ENCODE assay signal across 8 cellular contexts in genomic region chr12:97960741-97961608, GRCh38.
DNase-seq lines count a peak whose midpoint lies in the region; TF ChIP-seq lines count a peak whose summit lies in the region.

No MANE protein-coding gene starts in this region.

- no peak overlapping the region for H3T11ph ChIP-seq in H9 (ENCODE audit: low read length)

- H2BK20ac ChIP-seq in H9 (ENCODE audit: low read depth, low read length, poor library complexity, severe bottlenecking) = no peak overlapping the region

- WGBS in H9 (ENCODE audit: extremely low coverage, insufficient read length, low lambda C conversion rate) = no CpG with 5 or more reads among the region's 5 CpGs
- 61% methylated on average over 5 of the region's 5 CpGs for WGBS in liver

- POLR2A ChIA-PET in AG04450 (lab: Yijun Ruan, JAX) = no interaction called here

- H3K4me1 ChIP-seq in H9 (ENCODE audit: insufficient read depth, low read length) (no peaks in the 10 kb centered on the region), Karpas-422 (ENCODE audit: low read length) (no peaks in the 10 kb centered on the region), ascending aorta (no peaks in the 10 kb centered on the region), liver (ENCODE audit: control insufficient read depth in 4 of 4, insufficient read depth in 4 of 4, low read length in 3 of 4) (no peaks in the 10 kb centered on the region)

- no peak overlapping the region for H3K27ac Mint-ChIP-seq in H9

- no peak overlapping the region for H3K23ac ChIP-seq in H9 (ENCODE audit: insufficient read length, low read depth, low read length)

- no peak overlapping the region for H3K14ac ChIP-seq in H9 (ENCODE audit: insufficient read depth, low read length)

- H3K27ac ChIP-seq in AG04450 (ENCODE audit: low read depth, low read length) (no peak overlapping the region), H9 (ENCODE audit: insufficient read length, low read depth, low read length) (no peak overlapping the region), Karpas-422 (ENCODE audit: low read length) (no peak overlapping the region), ascending aorta (no peak overlapping the region), liver (ENCODE audit: low read depth in 1 of 2, low read length in 2 of 2) (no peak overlapping the region)

- H3K79me1 ChIP-seq in H9 (ENCODE audit: insufficient read depth, low read depth, low read length, poor library complexity, severe bottlenecking) = no peaks in the 10 kb centered on the region

- H4K20me1 ChIP-seq in H9 (ENCODE audit: control insufficient read depth, insufficient read depth, insufficient read length) (no peaks in the 10 kb centered on the region), Karpas-422 (ENCODE audit: insufficient read depth, low read depth, low read length) (no peaks in the 10 kb centered on the region)

- no peak overlapping the region for H3K56ac ChIP-seq in H9 (ENCODE audit: insufficient read length, low read depth, low read length)

- no peak overlapping the region for H3K4ac ChIP-seq in H9 (ENCODE audit: low read depth, low read length)

- H2BK12ac ChIP-seq in H9 (ENCODE audit: insufficient read length, low read depth, low read length) = no peak overlapping the region

- H2BK5ac ChIP-seq in H9 (ENCODE audit: insufficient read length, low read length) = no peak overlapping the region

- intact Hi-C loops in ascending aorta (cut with DNase I) = no loop called here

- no peak overlapping the region for H4K8ac ChIP-seq in H9 (replicated peaks; ENCODE audit: insufficient read length, low read depth, low read length)

- no peak overlapping the region for H3K4me3 Mint-ChIP-seq in H9

- H2AK5ac ChIP-seq in H9 (ENCODE audit: insufficient read length, low read length) = no peak overlapping the region

- peak; percentile 72 to 77 for TF ChIP-seq RAD21 in liver (IDR thresholded peaks at IDR 0.05)

- no peak overlapping the region for H2BK15ac ChIP-seq in H9 (ENCODE audit: low read depth, low read length)

- CTCF ChIA-PET in AG04450 (lab: Charles Lee) = interaction anchor here (0.6 kb wide), 1 partner anchor 56 kb away, joined by 7 read pairs; no protein-coding TSS in a partner anchor

- no peak overlapping the region for H2BK120ac ChIP-seq in H9 (ENCODE audit: low read depth, low read length, poor library complexity, severe bottlenecking)

- DNase-seq in AG04450 (ENCODE audit: low read depth, low spot score) = no peak
- DNase-seq in GM06990 (ENCODE audit: extremely low read depth, insufficient read length) = no peak
- peak; percentile 63 for DNase-seq in H9
- DNase-seq in Karpas-422 = peak; percentile 77
- DNase-seq in ascending aorta (ENCODE audit: low spot score in 2 of 2) = no peak
- no peak for DNase-seq in middle frontal gyrus (ENCODE audit: extremely low spot score, low spot score)
- DNase-seq in GF-D8 (lab: John Stamatoyannopoulos, UW) = no peak

- no peak overlapping the region for H3K18ac ChIP-seq in H9 (ENCODE audit: insufficient read length, low read depth, low read length)

- H3K4me2 ChIP-seq in H9 (ENCODE audit: insufficient read depth, insufficient read length, low read length) = no peak overlapping the region
- no peak overlapping the region for H3K4me2 ChIP-seq in Karpas-422 (ENCODE audit: low read depth, low read length, poor library complexity, severe bottlenecking)

- H3K9me2 ChIP-seq in Karpas-422 (replicated peaks; ENCODE audit: insufficient read depth, low read length) = no peaks in the 10 kb centered on the region

- H2AFZ ChIP-seq in H9 (ENCODE audit: low read length) (no peak overlapping the region), Karpas-422 (ENCODE audit: low read length) (no peak overlapping the region)

- H3K27me3 ChIP-seq in AG04450 (ENCODE audit: control insufficient read depth, insufficient read depth, low read length) (no peaks in the 10 kb centered on the region), GM06990 (replicated peaks; ENCODE audit: control insufficient read depth, insufficient read depth, low read length) (no peaks in the 10 kb centered on the region), H9 (ENCODE audit: insufficient read depth, low read length) (no peaks in the 10 kb centered on the region), Karpas-422 (ENCODE audit: low read length) (no peaks in the 10 kb centered on the region), ascending aorta (no peaks in the 10 kb centered on the region), liver (ENCODE audit: control insufficient read depth in 4 of 4, insufficient read depth in 4 of 4, low read length in 3 of 4) (no peaks in the 10 kb centered on the region)

- H3K9ac ChIP-seq in H9 (ENCODE audit: extremely low read depth, insufficient read length, low read length) (no peak overlapping the region), Karpas-422 (ENCODE audit: low read length) (no peak overlapping the region), liver (ENCODE audit: low read depth in 1 of 2, low read length in 2 of 2) (no peak overlapping the region)

- H3K36me3 ChIP-seq in GM06990 (ENCODE audit: control insufficient read depth, insufficient read depth, low read length) (no peaks in the 10 kb centered on the region), Karpas-422 (ENCODE audit: insufficient read depth, low read length) (no peaks in the 10 kb centered on the region), ascending aorta (no peaks in the 10 kb centered on the region), liver (ENCODE audit: control insufficient read depth in 4 of 4, insufficient read depth in 3 of 4, low read depth in 1 of 4, low read length in 3 of 4) (no peaks in the 10 kb centered on the region)

- H3K79me2 ChIP-seq in H9 (ENCODE audit: insufficient read depth, low read length) (no peaks in the 10 kb centered on the region), Karpas-422 (ENCODE audit: low read length) (no peaks in the 10 kb centered on the region)

- H3K36me3 Mint-ChIP-seq in H9 (ENCODE audit: insufficient read depth in 1 of 3, low read depth in 3 of 3) = peaks cover 2 to 8% (median 5%) of the 10 kb centered on the region in 3 experiments; a peak in 4 of 7 replicates

- H4K91ac ChIP-seq in H9 (ENCODE audit: insufficient read length, low read depth, low read length) = no peak overlapping the region

- H3K23me2 ChIP-seq in H9 (ENCODE audit: insufficient read length, low read depth, low read length, poor library complexity, severe bottlenecking) = no peaks in the 10 kb centered on the region

- H3K27me3 Mint-ChIP-seq in H9 (ENCODE audit: low read depth) = no peaks in the 10 kb centered on the region; the same call in 1 of the 2 replicates

- peaks cover 8% of the 10 kb centered on the region in 2 experiments; a peak in 4 of 5 replicates for H3K9me3 Mint-ChIP-seq in H9

- TF ChIP-seq CTCF in AG04450 (IDR thresholded peaks at IDR 0.05; ENCODE audit: low read depth, low read length) (0 out of 2 replicates have a peak, but pooled peaks have one; percentile 9), GM06990 (IDR thresholded peaks at IDR 0.05; ENCODE audit: insufficient read depth, low read length, poor library complexity, severe bottlenecking) (peak; percentile 77), H9 (conservative IDR thresholded peaks at IDR 0.05) (peak; percentile 86), ascending aorta (IDR thresholded peaks at IDR 0.05) (peak in 2 of 3 experiments; percentile 18 to 27), liver (IDR thresholded peaks at IDR 0.05; ENCODE audit: low read depth, low read length, missing input control) (peak; percentile 58)

- H4K5ac ChIP-seq in H9 (ENCODE audit: insufficient read length, low read depth, low read length) = no peak overlapping the region

- H3K4me1 Mint-ChIP-seq in H9 = no peaks in the 10 kb centered on the region

- no peak overlapping the region for H3K4me3 ChIP-seq in AG04450 (ENCODE audit: low read depth, low read length)
- no peak overlapping the region for H3K4me3 ChIP-seq in GM06990 (replicated peaks; ENCODE audit: low read depth, low read length)
- no peak overlapping the region for H3K4me3 ChIP-seq in Karpas-422 (ENCODE audit: low read length)
- no peak overlapping the region for H3K4me3 ChIP-seq in ascending aorta
- no peak overlapping the region for H3K4me3 ChIP-seq in liver (ENCODE audit: low read depth in 1 of 3, low read length in 3 of 3)

- H3K9me3 ChIP-seq in AG04450 (ENCODE audit: control insufficient read depth, insufficient read depth, low read length) (peaks cover 9% of the 10 kb centered on the region; the same call in 1 of the 2 replicates), H9 (ENCODE audit: control insufficient read depth, low read depth, low read length) (no peaks in the 10 kb centered on the region), Karpas-422 (ENCODE audit: low read length) (no peaks in the 10 kb centered on the region; the same call in 1 of the 2 replicates), ascending aorta (no peaks in the 10 kb centered on the region), liver (ENCODE audit: control insufficient read depth in 4 of 4, low read length in 3 of 4) (peaks cover 0 to 4% (median 4%) of the 10 kb centered on the region in 4 donors)

TF ChIP-seq in liver, 16 proteins besides CTCF, POLR2A, EP300 and RAD21 (continues in another document):
- TF ChIP-seq FOXA1 (IDR thresholded peaks at IDR 0.05) (no peak), HNF4A (conservative IDR thresholded peaks at IDR 0.05) (no peak), JUND (IDR thresholded peaks at IDR 0.05) (no peak), MAX (IDR thresholded peaks at IDR 0.05) (no peak), ZBTB33 (IDR thresholded peaks at IDR 0.05) (no peak), ATF3 (IDR thresholded peaks at IDR 0.05) (no peak), EGR1 (IDR thresholded peaks at IDR 0.05; ENCODE audit: low read depth in 2 of 2) (no peak), NR2F2 (IDR thresholded peaks at IDR 0.05) (no peak)

Comparison
In these comparisons a context has a peak if more than half of its experiments do, and no peak if none do; other contexts are left out.
1. DNase-seq: peak in H9 (single experiment) and Karpas-422 (single experiment); none in AG04450 (single experiment), GM06990 (single experiment), ascending aorta (0 of 2), middle frontal gyrus (single experiment) and GF-D8 (single experiment).
2. CTCF ChIP-seq: peak in every context shown above with its lines; median percentile 86 in H9; 77 in GM06990; 58 in liver; 22 in ascending aorta; 9 in AG04450.